ENCODE assay signal across 16 cellular contexts in the genomic region with DNA sequence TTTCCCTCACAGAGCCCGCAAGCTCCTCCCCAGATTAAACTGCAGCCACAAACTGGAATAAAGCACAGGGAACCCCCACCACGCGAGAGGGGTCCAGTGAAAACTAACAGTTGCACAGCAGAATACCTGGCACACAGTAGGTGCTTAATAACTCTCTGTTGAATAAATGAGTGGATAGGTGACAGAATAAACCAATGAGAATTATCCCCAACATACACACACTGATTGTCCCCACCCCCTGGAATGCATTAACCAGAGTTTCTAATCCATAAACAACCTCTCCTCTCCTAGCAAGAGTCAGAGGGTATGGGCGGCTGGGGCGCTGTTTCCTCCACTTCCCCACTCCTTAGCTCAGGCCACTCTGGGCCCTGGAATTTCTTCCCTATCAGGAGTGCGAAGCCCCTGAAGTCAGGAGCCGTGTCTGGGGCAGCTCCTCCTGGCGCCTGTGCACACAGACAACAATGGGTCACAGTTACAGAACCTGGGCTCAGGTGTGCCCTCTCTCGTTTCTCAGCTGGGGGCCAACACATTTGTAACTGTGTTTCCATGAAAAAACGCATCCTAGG. TPM values are rescaled to one million over a fixed set of nuclear protein-coding genes. Genes with fewer than 3 reads are reported as not detected.
DNase-seq lines count a peak whose midpoint lies in the region; ATAC-seq and TF ChIP-seq lines count a peak whose summit lies in the region.
"Had no signal": no experiment of that assay in that cellular context is flagged by ENCODE, and none has a peak within 500 bp of the region (broad histone marks: within the 10 kb centered on the region; RNA-seq: fewer than 3 reads in every experiment).

No MANE protein-coding gene starts in this region.

- no peak overlapping the region for H3K56ac ChIP-seq in IMR-90 (ENCODE audit: extremely low read depth, insufficient read depth, low read length)

- H3K4me3 Mint-ChIP-seq in CD8-positive, alpha-beta memory T cell: no peak overlapping the region
- H3K4me3 Mint-ChIP-seq in effector memory CD8-positive, alpha-beta T cell: no peak overlapping the region
- H3K4me3 Mint-ChIP-seq in progenitor cell of endocrine pancreas (ENCODE audit: low read depth): no peak overlapping the region
- H3K4me3 Mint-ChIP-seq: neural progenitor cell had no signal

- TF ChIP-seq POLR2A in IMR-90 (IDR thresholded peaks at IDR 0.05; ENCODE audit: low read depth, low read length): no peak

- no peak overlapping the region for H3K4me2 ChIP-seq in IMR-90 (ENCODE audit: low read depth, low read length)
- H3K4me2 ChIP-seq: neural progenitor cell had no signal

- no peak overlapping the region for H2BK20ac ChIP-seq in IMR-90 (ENCODE audit: low read depth, low read length)

- peaks cover 0 to 49% (median 11%) of the 10 kb centered on the region in 3 donors for H3K36me3 Mint-ChIP-seq in CD8-positive, alpha-beta memory T cell
- peaks cover 37% of the 10 kb centered on the region for H3K36me3 Mint-ChIP-seq in effector memory CD8-positive, alpha-beta T cell (ENCODE audit: insufficient read depth)
- H3K36me3 Mint-ChIP-seq in progenitor cell of endocrine pancreas (ENCODE audit: insufficient read depth): peaks cover 4% of the 10 kb centered on the region

- peaks cover 67 to 95% (median 91%) of the 10 kb centered on the region in 3 donors for H3K4me1 Mint-ChIP-seq in CD8-positive, alpha-beta memory T cell
- peaks cover 66 to 71% of the 10 kb centered on the region in 2 donors for H3K4me1 Mint-ChIP-seq in effector memory CD8-positive, alpha-beta T cell (ENCODE audit: low read depth in 2 of 2)
- peaks cover 32% of the 10 kb centered on the region for H3K4me1 Mint-ChIP-seq in progenitor cell of endocrine pancreas (ENCODE audit: low read depth)

- no peak for TF ChIP-seq RAD21 in IMR-90 (IDR thresholded peaks at IDR 0.05; ENCODE audit: low read length)

- BruUV-seq in IMR-90 (replicated peaks; lab: Mats Ljungman, UMichigan): no TSS peak

- dilution Hi-C loops in IMR-90 (cut with HindIII; ENCODE audit: low sequenced_read_pairs, unreplicated experiment): no loop called here

- TF ChIP-seq CTCF in IMR-90 (conservative IDR thresholded peaks at IDR 0.05; ENCODE audit: low read depth, low read length) (no peak), progenitor cell of endocrine pancreas (IDR thresholded peaks at IDR 0.05; ENCODE audit: unreplicated experiment) (no peak)

- H3K27me3 Mint-ChIP-seq in CD8-positive, alpha-beta memory T cell: no peaks in the 10 kb centered on the region
- no peaks in the 10 kb centered on the region for H3K27me3 Mint-ChIP-seq in effector memory CD8-positive, alpha-beta T cell
- H3K27me3 Mint-ChIP-seq in progenitor cell of endocrine pancreas: no peaks in the 10 kb centered on the region

- WGBS in IMR-90 (ENCODE audit: extremely low coverage in 2 of 2, insufficient read length in 1 of 2), 2 experiments: 80% methylated on average over 1 of the region's 10 CpGs; no CpG with 5 or more reads in 1 of the 2 experiments

- ATAC-seq in IMR-90 (ENCODE audit: low read depth) (no peak), HG03442 (IDR thresholded peaks at IDR 0.05; ENCODE audit: unreplicated experiment) (no peak), GM18511 (IDR thresholded peaks at IDR 0.05; ENCODE audit: unreplicated experiment) (no peak), HG03432 (IDR thresholded peaks at IDR 0.05; ENCODE audit: unreplicated experiment) (no peak)
- no peak for ATAC-seq in effector memory CD8-positive, alpha-beta T cell (replicated peaks)
- ATAC-seq: HepG2 had no signal

- no peaks in the 10 kb centered on the region for H3K27me3 ChIP-seq in CD8-positive, alpha-beta memory T cell (ENCODE audit: insufficient read depth, low read length, poor library complexity, severe bottlenecking)
- H3K27me3 ChIP-seq in IMR-90 (ENCODE audit: control insufficient read depth, insufficient read depth, low read length): no peaks in the 10 kb centered on the region
- H3K27me3 ChIP-seq: BLaER1 treated with 17β-estradiol and CSF1 and Interleukin-3, amounts not matched to agents 10 nM and 100 nM; neural progenitor cell had no signal

- H3K36me3 ChIP-seq in CD8-positive, alpha-beta memory T cell (ENCODE audit: insufficient read depth, low read length): no peaks in the 10 kb centered on the region
- no peaks in the 10 kb centered on the region for H3K36me3 ChIP-seq in IMR-90 (ENCODE audit: control insufficient read depth, insufficient read depth, low read length)
- H3K36me3 ChIP-seq: neural progenitor cell had no signal

- H3K9me1 ChIP-seq in IMR-90 (ENCODE audit: insufficient read depth, low read length): peaks cover 29% of the 10 kb centered on the region

- intact Hi-C loops in IMR-90 (cut with micrococcal nuclease): no loop called here

- no peak overlapping the region for H4K5ac ChIP-seq in IMR-90 (ENCODE audit: low read depth, low read length)

- no peak overlapping the region for H2BK5ac ChIP-seq in IMR-90 (ENCODE audit: low read depth, low read length, poor library complexity, severe bottlenecking)

- H3K18ac ChIP-seq in IMR-90 (ENCODE audit: low read depth, low read length): no peak overlapping the region

- H3K9me3 Mint-ChIP-seq in CD8-positive, alpha-beta memory T cell: no peaks in the 10 kb centered on the region
- no peaks in the 10 kb centered on the region for H3K9me3 Mint-ChIP-seq in effector memory CD8-positive, alpha-beta T cell
- no peaks in the 10 kb centered on the region for H3K9me3 Mint-ChIP-seq in progenitor cell of endocrine pancreas (ENCODE audit: low read depth)
- H3K9me3 Mint-ChIP-seq: neural progenitor cell had no signal

- H3K27ac ChIP-seq in CD8-positive, alpha-beta memory T cell (ENCODE audit: low read depth, low read length): no peak overlapping the region
- no peak overlapping the region for H3K27ac ChIP-seq in IMR-90 (ENCODE audit: insufficient read depth, low read length)
- H3K27ac ChIP-seq: neural progenitor cell had no signal

- no peak overlapping the region for H2AK5ac ChIP-seq in IMR-90 (ENCODE audit: low read depth, low read length)

- H3K9me3 ChIP-seq in CD8-positive, alpha-beta memory T cell (ENCODE audit: low read length): no peaks in the 10 kb centered on the region
- no peaks in the 10 kb centered on the region for H3K9me3 ChIP-seq in IMR-90 (ENCODE audit: control insufficient read depth, insufficient read depth, low read length)
- H3K9me3 ChIP-seq: BLaER1 treated with 17β-estradiol and CSF1 and Interleukin-3, amounts not matched to agents 10 nM and 100 nM had no signal

- H4K20me1 ChIP-seq in IMR-90 (ENCODE audit: insufficient read depth, low read length): peaks cover 41% of the 10 kb centered on the region

- peaks cover 45 to 87% of the 10 kb centered on the region in 2 experiments for H3K79me1 ChIP-seq in IMR-90 (ENCODE audit: low read depth in 1 of 2, low read length in 2 of 2)

- H3K9ac ChIP-seq in IMR-90 (ENCODE audit: low read depth, low read length): no peak overlapping the region
- H3K9ac ChIP-seq: BLaER1 treated with 17β-estradiol and CSF1 and Interleukin-3, amounts not matched to agents 10 nM and 100 nM; neural progenitor cell had no signal

- no peak overlapping the region for H3K4me3 ChIP-seq in CD8-positive, alpha-beta memory T cell (ENCODE audit: low read length)
- no peak overlapping the region for H3K4me3 ChIP-seq in IMR-90 (ENCODE audit: insufficient read depth, low read depth, low read length)
- H3K4me3 ChIP-seq: BLaER1 treated with 17β-estradiol and CSF1 and Interleukin-3, amounts not matched to agents 10 nM and 100 nM; neural progenitor cell had no signal

- no peak overlapping the region for H3K14ac ChIP-seq in IMR-90 (replicated peaks; ENCODE audit: low read depth, low read length)

- H4K8ac ChIP-seq in IMR-90 (ENCODE audit: low read depth in 2 of 2, low read length in 2 of 2): no peak overlapping the region

- H3K23ac ChIP-seq in IMR-90 (ENCODE audit: low read depth, low read length): peak overlapping the region; percentile 56; the same call in 1 of the 2 replicates

- no peak for DNase-seq in CD8-positive, alpha-beta memory T cell
- DNase-seq in IMR-90 (no peak), progenitor cell of endocrine pancreas (ENCODE audit: low spot score, unreplicated experiment) (no peak)
- no peak for DNase-seq in effector memory CD8-positive, alpha-beta T cell
- no peak for DNase-seq in stimulated activated CD4-positive, alpha-beta T cell treated with anti-CD3 and anti-CD28 coated beads, Interleukin-12 subunit alpha, Interleukin-12 subunit beta, amount 100 ng/mL, for 4 hours
- DNase-seq: activated CD4-positive, alpha-beta T cell treated with anti-CD3 and anti-CD28 coated beads, Interleukin-2, amount 50 U/mL, for 48 hours; cortex of kidney; HCEC 1CT; NCI-H1092; SIG-M5 had no signal

- peak overlapping the region; percentile 35 for H3K4ac ChIP-seq in IMR-90 (ENCODE audit: low read depth, low read length)

- 0 out of 2 replicates have a peak overlapping the region, but pooled peaks have one; percentile 6 for H2BK120ac ChIP-seq in IMR-90 (ENCODE audit: low read depth, low read length)

- CTCF ChIA-PET in CD8-positive, alpha-beta memory T cell (lab: Charles Lee): interaction anchor here (1.7 kb wide), 1 partner anchor 16 kb away, joined by 4 read pairs; no protein-coding TSS in a partner anchor
- CTCF ChIA-PET in IMR-90 (lab: Yijun Ruan, JAX): no interaction called here

- no peak overlapping the region for H2AK9ac ChIP-seq in IMR-90 (replicated peaks; ENCODE audit: low read depth, low read length, poor library complexity)

- POLR2A ChIA-PET in CD8-positive, alpha-beta memory T cell (lab: Charles Lee): interaction anchor here (0.6 kb wide), 1 partner anchor 13 kb away, joined by 4 read pairs; no protein-coding TSS in a partner anchor
- POLR2A ChIA-PET in IMR-90 (lab: Charles Lee; ENCODE audit: unreplicated experiment): no interaction called here

- no peak overlapping the region for H2BK15ac ChIP-seq in IMR-90 (ENCODE audit: low read depth, low read length)

- H3K4me1 ChIP-seq in CD8-positive, alpha-beta memory T cell (ENCODE audit: insufficient read depth, low read length): peaks cover 43% of the 10 kb centered on the region
- H3K4me1 ChIP-seq in IMR-90 (ENCODE audit: control insufficient read depth, insufficient read depth, low read length): peaks cover 18% of the 10 kb centered on the region

- H2AFZ ChIP-seq in IMR-90 (replicated peaks; ENCODE audit: low read length, poor library complexity): no peak overlapping the region
- H2AFZ ChIP-seq: neural progenitor cell had no signal

- in situ Hi-C loops in IMR-90 (cut with MboI; ENCODE audit: low sequenced_read_pairs): no loop called here

- H4K91ac ChIP-seq in IMR-90 (ENCODE audit: insufficient read depth, low read depth, low read length): peak overlapping the region; percentile 4; the same call in 1 of the 2 replicates

- H3K27ac Mint-ChIP-seq in CD8-positive, alpha-beta memory T cell: peak overlapping the region in 6 of 8 donors; percentile 34 to 99 (median 86)
- H3K27ac Mint-ChIP-seq in effector memory CD8-positive, alpha-beta T cell: peak overlapping the region; percentile 98 to 99
- H3K27ac Mint-ChIP-seq in progenitor cell of endocrine pancreas: peak overlapping the region; percentile 55
- H3K27ac Mint-ChIP-seq: neural progenitor cell had no signal

RNA-seq across cellular contexts. Expression of gene RAPGEF1, which starts 27.6 kb away (rescaled TPM):
- total RNA-seq in CD8-positive, alpha-beta memory T cell: 100 to 1,000 TPM; 145 to 148 TPM
- polyA plus RNA-seq in CD8-positive, alpha-beta memory T cell: 20.1 TPM
- total RNA-seq in IMR-90 (2012; rRNA removed) (13.1 and 13.3 TPM in 2 replicates), progenitor cell of endocrine pancreas (57.3 and 62.8 TPM in 2 replicates)
- 22.3 and 23.0 TPM in 2 replicates for polyA plus RNA-seq in IMR-90 (2012; rRNA removed)
- 14.6 and 21.5 TPM in 2 replicates for polyA plus RNA-seq in IMR-90 (2012; cell fraction: cytosol; rRNA removed)
- 30.5 and 31.7 TPM in 2 replicates for polyA plus RNA-seq in IMR-90 (2012; cell fraction: nucleus; rRNA removed; ENCODE audit: low replicate concordance)
